In the genomic region with DNA sequence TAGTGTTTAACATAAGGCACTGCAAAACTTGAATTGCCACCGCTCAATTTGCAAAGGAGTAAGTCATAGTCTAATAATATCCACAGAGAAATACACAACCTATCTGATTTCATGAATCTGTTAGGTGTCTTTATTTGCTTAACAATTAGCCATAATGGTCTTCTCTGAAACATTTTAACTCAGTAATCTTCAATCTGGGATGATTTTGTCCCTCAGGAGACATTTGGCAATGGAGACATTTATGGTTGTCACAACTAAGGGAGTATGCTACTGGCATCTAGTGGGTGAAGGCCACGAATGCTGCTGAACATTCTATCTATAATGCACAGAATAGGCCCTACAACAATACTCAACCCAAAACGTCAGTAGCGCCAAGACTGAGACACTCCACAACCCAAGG, we compare ENCODE assay signal across 10 cellular contexts. TPM values are rescaled to one million over a fixed set of nuclear protein-coding genes. Genes with fewer than 3 reads are reported as not detected.
DNase-seq lines count a peak whose midpoint lies in the region; ATAC-seq and TF ChIP-seq lines count a peak whose summit lies in the region.
"Had no signal": no experiment of that assay in that cellular context is flagged by ENCODE, and none has a peak within 500 bp of the region (broad histone marks: within the 10 kb centered on the region; RNA-seq: fewer than 3 reads in every experiment).

No MANE protein-coding gene starts in this region.

- 66 to 76% (median 68%) methylated on average over 4 of the region's 4 CpGs for WGBS in spleen, 5 donors

- no peak for DNase-seq in left ventricle myocardium inferior
- DNase-seq in Right ventricle myocardium inferior (ENCODE audit: missing footprints) = no peak
- DNase-seq in OCI-LY7 (ENCODE audit: low spot score) = peak; percentile 61
- DNase-seq in foreskin keratinocyte = no peak
- no peak for DNase-seq in type B pancreatic cell (ENCODE audit: extremely low spot score, unreplicated experiment)
- DNase-seq in spleen = no peak
- no peak for DNase-seq in effector memory CD8-positive, alpha-beta T cell
- DNase-seq in Caco-2 = no peak
- DNase-seq: DMS79, NCI-H2227 treated with DMSO at 0.1 percent for 48 hours had no signal

- H3K4me1 Mint-ChIP-seq in type B pancreatic cell (ENCODE audit: unreplicated experiment) = peaks cover 34% of the 10 kb centered on the region
- peaks cover 32 to 54% of the 10 kb centered on the region in 2 donors for H3K4me1 Mint-ChIP-seq in effector memory CD8-positive, alpha-beta T cell (ENCODE audit: low read depth in 2 of 2)
- no peaks in the 10 kb centered on the region for H3K4me1 Mint-ChIP-seq in Caco-2 (ENCODE audit: low read depth, unreplicated experiment)

- no peaks in the 10 kb centered on the region for H3K27me3 Mint-ChIP-seq in type B pancreatic cell
- H3K27me3 Mint-ChIP-seq in effector memory CD8-positive, alpha-beta T cell = no peaks in the 10 kb centered on the region
- no peaks in the 10 kb centered on the region for H3K27me3 Mint-ChIP-seq in Caco-2 (ENCODE audit: insufficient read depth, unreplicated experiment)

- CTCF ChIA-PET in OCI-LY7 (lab: Charles Lee; ENCODE audit: unreplicated experiment) = no interaction called here
- CTCF ChIA-PET in Caco-2 (lab: Charles Lee) = no interaction called here

- H3K9me2 ChIP-seq in OCI-LY7 (ENCODE audit: insufficient read depth, low read length) = no peaks in the 10 kb centered on the region

- H3K9me3 Mint-ChIP-seq in type B pancreatic cell (no peaks in the 10 kb centered on the region), Caco-2 (ENCODE audit: unreplicated experiment) (no peaks in the 10 kb centered on the region)
- H3K9me3 Mint-ChIP-seq in effector memory CD8-positive, alpha-beta T cell = no peaks in the 10 kb centered on the region

- POLR2A ChIA-PET in OCI-LY7 (lab: Charles Lee) = no interaction called here
- POLR2A ChIA-PET in Caco-2 (lab: Charles Lee) = no interaction called here

- H2AFZ ChIP-seq in OCI-LY7 (ENCODE audit: low read length) = no peak overlapping the region

- peak overlapping the region; percentile 99 for H3K27ac ChIP-seq in left ventricle myocardium inferior (replicated peaks)
- H3K27ac ChIP-seq in OCI-LY7 (ENCODE audit: low read depth, low read length, poor library complexity, severe bottlenecking) = peak overlapping the region; percentile 56
- H3K27ac ChIP-seq in foreskin keratinocyte = no peak overlapping the region
- H3K27ac ChIP-seq in spleen = peak overlapping the region in 2 of 8 donors; percentile 33 to 36

- BruUV-seq in OCI-LY7 (replicated peaks; lab: Mats Ljungman, UMichigan) = no TSS peak
- no TSS peak for BruUV-seq in Caco-2 (replicated peaks; lab: Mats Ljungman, UMichigan)

- H3K27ac Mint-ChIP-seq in type B pancreatic cell (peak overlapping the region; percentile 60), Caco-2 (ENCODE audit: unreplicated experiment) (no peak overlapping the region)
- peak overlapping the region in 1 of 2 donors; percentile 31 for H3K27ac Mint-ChIP-seq in effector memory CD8-positive, alpha-beta T cell

- intact Hi-C loops in left ventricle myocardium inferior (cut with micrococcal nuclease) (no loop called here), Right ventricle myocardium inferior (cut with DNase I) (no loop called here), OCI-LY7 (cut with micrococcal nuclease; ENCODE audit: unreplicated experiment) (loop anchor here (10.0 kb wide), 1 partner anchor 833 kb away; a partner anchor contains a TSS), spleen (cut with DNase I; ENCODE audit: low total_unique reads) (no loop called here), Caco-2 (cut with micrococcal nuclease; ENCODE audit: unreplicated experiment) (no loop called here)

- H3K4me3 Mint-ChIP-seq in type B pancreatic cell = peak overlapping the region; percentile 52
- H3K4me3 Mint-ChIP-seq in effector memory CD8-positive, alpha-beta T cell = no peak overlapping the region
- no peak overlapping the region for H3K4me3 Mint-ChIP-seq in Caco-2 (ENCODE audit: unreplicated experiment)

- H3K9me3 ChIP-seq in left ventricle myocardium inferior (replicated peaks) (no peaks in the 10 kb centered on the region), OCI-LY7 (ENCODE audit: low read length) (no peaks in the 10 kb centered on the region; the same call in 1 of the 2 replicates), spleen (no peaks in the 10 kb centered on the region), Caco-2 (no peaks in the 10 kb centered on the region)

- H3K27me3 ChIP-seq in left ventricle myocardium inferior (ENCODE audit: low read depth) (no peaks in the 10 kb centered on the region), foreskin keratinocyte (no peaks in the 10 kb centered on the region), spleen (replicated peaks in 1 of 7) (no peaks in the 10 kb centered on the region), Caco-2 (replicated peaks; ENCODE audit: control insufficient read depth, insufficient read depth, low read length) (no peaks in the 10 kb centered on the region)

- H3K36me3 ChIP-seq in left ventricle myocardium inferior = peaks cover 5% of the 10 kb centered on the region
- peaks cover 79% of the 10 kb centered on the region for H3K36me3 ChIP-seq in OCI-LY7 (ENCODE audit: insufficient read depth, low read length)
- H3K36me3 ChIP-seq in spleen = peaks cover 0 to 22% (median 3%) of the 10 kb centered on the region in 6 donors
- H3K36me3 ChIP-seq in Caco-2 (ENCODE audit: control insufficient read depth, insufficient read depth, low read length) = no peaks in the 10 kb centered on the region

- H3K4me3 ChIP-seq in left ventricle myocardium inferior (peak overlapping the region; percentile 17), OCI-LY7 (ENCODE audit: low read depth, low read length, poor library complexity, severe bottlenecking) (peak overlapping the region; percentile 98), spleen (no peak overlapping the region), Caco-2 (ENCODE audit: low read depth, low read length) (no peak overlapping the region)

- TF ChIP-seq CTCF in left ventricle myocardium inferior (IDR thresholded peaks at IDR 0.05; ENCODE audit: borderline replicate concordance) (peak; percentile 30), OCI-LY7 (conservative IDR thresholded peaks at IDR 0.05; ENCODE audit: low read length) (peak; percentile 67), foreskin keratinocyte (conservative IDR thresholded peaks at IDR 0.05) (peak; percentile 53), type B pancreatic cell (conservative IDR thresholded peaks at IDR 0.05) (no peak), spleen (IDR thresholded peaks at IDR 0.05 in 8 of 11, conservative IDR thresholded peaks at IDR 0.05 in 3 of 11) (no peak), Caco-2 (IDR thresholded peaks at IDR 0.05; ENCODE audit: insufficient read depth in 1 of 2, low read depth in 1 of 2, low read length in 1 of 2, severe bottlenecking in 1 of 2, unreplicated experiment in 1 of 2) (no peak)

- peaks cover 92% of the 10 kb centered on the region for H3K79me2 ChIP-seq in OCI-LY7 (ENCODE audit: insufficient read depth, low read depth, low read length)

- H3K4me1 ChIP-seq in left ventricle myocardium inferior = peaks cover 79% of the 10 kb centered on the region
- peaks cover 64% of the 10 kb centered on the region for H3K4me1 ChIP-seq in OCI-LY7 (ENCODE audit: insufficient read depth, low read length, poor library complexity, severe bottlenecking)
- peaks cover 29% of the 10 kb centered on the region for H3K4me1 ChIP-seq in foreskin keratinocyte
- peaks cover 12 to 85% (median 66%) of the 10 kb centered on the region in 6 donors for H3K4me1 ChIP-seq in spleen
- H3K4me1 ChIP-seq in Caco-2 = no peaks in the 10 kb centered on the region

- H4K20me1 ChIP-seq in OCI-LY7 (ENCODE audit: insufficient read depth, low read length) = peaks cover 32% of the 10 kb centered on the region

- peak overlapping the region; percentile 61 for H3K4me2 ChIP-seq in OCI-LY7 (ENCODE audit: low read length)

- ATAC-seq in Right ventricle myocardium inferior (no peak), foreskin keratinocyte (no peak)
- ATAC-seq in effector memory CD8-positive, alpha-beta T cell (replicated peaks) = no peak

- peaks cover 29% of the 10 kb centered on the region for H3K36me3 Mint-ChIP-seq in type B pancreatic cell
- peaks cover 45% of the 10 kb centered on the region for H3K36me3 Mint-ChIP-seq in effector memory CD8-positive, alpha-beta T cell (ENCODE audit: insufficient read depth)
- peaks cover 18% of the 10 kb centered on the region for H3K36me3 Mint-ChIP-seq in Caco-2 (ENCODE audit: insufficient read depth, unreplicated experiment)

- no peak for TF ChIP-seq POLR2A in spleen (IDR thresholded peaks at IDR 0.05)

RNA-seq across cellular contexts. Expression of a gene that starts 4.3 kb away (rescaled TPM):
- total RNA-seq in left ventricle myocardium inferior (92.8 TPM), Right ventricle myocardium inferior (106 TPM), OCI-LY7 (2022) (216 and 222 TPM in 2 replicates), foreskin keratinocyte (57.0 and 63.3 TPM in 2 replicates), type B pancreatic cell (ENCODE audit: low replicate concordance) (77.7 and 102 TPM in 2 replicates), spleen (10 to 100 TPM; 43.8 to 59.7 (median 56.1) TPM), Caco-2 (2022) (50.5 and 56.8 TPM in 2 replicates)
- total RNA-seq in OCI-LY7 (2014; rRNA removed; shearing (Covaris generic)) = 115 and 124 TPM in 2 replicates
- polyA plus RNA-seq in foreskin keratinocyte (34.0 and 36.4 TPM in 2 replicates), spleen (10 to 100 TPM; 10.7 to 15.2 (median 15.2) TPM)

Comparison
In these comparisons a context has a peak if more than half of its experiments do, and no peak if none do; other contexts are left out.
1. H3K4me3 ChIP-seq: peak in left ventricle myocardium inferior (single experiment) and OCI-LY7 (single experiment); none in spleen (0 of 8) and Caco-2 (single experiment).
2. CTCF ChIP-seq: peak in left ventricle myocardium inferior (single experiment), OCI-LY7 (single experiment) and foreskin keratinocyte (single experiment); none in type B pancreatic cell (single experiment), spleen (0 of 11) and Caco-2 (0 of 2).